ENCODE assay signal across 16 cellular contexts in the genomic region with DNA sequence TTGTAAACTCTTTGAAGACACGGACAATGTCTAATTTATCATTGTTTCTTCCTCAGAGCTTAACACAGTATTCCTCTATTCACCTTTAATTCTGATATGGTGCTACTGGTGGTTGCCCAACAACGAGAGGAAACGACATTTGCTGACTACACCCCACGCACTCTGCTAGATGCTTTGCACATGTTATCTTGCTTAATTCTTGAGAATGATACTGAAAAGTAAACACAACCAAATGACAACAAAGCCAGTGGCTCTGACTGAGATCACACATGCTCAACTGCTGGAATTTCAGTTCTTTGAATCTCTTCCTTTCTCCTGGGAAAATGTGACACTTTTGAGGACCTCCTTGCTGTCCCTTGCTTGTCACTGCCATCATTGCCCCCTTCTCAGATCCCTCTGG. TPM values are rescaled to one million over a fixed set of nuclear protein-coding genes. Genes with fewer than 3 reads are reported as not detected.
DNase-seq lines count a peak whose midpoint lies in the region; ATAC-seq and TF ChIP-seq lines count a peak whose summit lies in the region.
"Had no signal": no experiment of that assay in that cellular context is flagged by ENCODE, and none has a peak within 500 bp of the region (broad histone marks: within the 10 kb centered on the region; RNA-seq: fewer than 3 reads in every experiment).

No MANE protein-coding gene starts in this region.

- H4K91ac ChIP-seq in IMR-90 (ENCODE audit: insufficient read depth, low read depth, low read length): no peak overlapping the region

- dilution Hi-C loops in IMR-90 (cut with HindIII; ENCODE audit: low sequenced_read_pairs, unreplicated experiment): no loop called here

- no peak overlapping the region for H3K56ac ChIP-seq in IMR-90 (ENCODE audit: extremely low read depth, insufficient read depth, low read length)

- in situ Hi-C loops in IMR-90 (cut with MboI; ENCODE audit: low sequenced_read_pairs): no loop called here

- no peak for TF ChIP-seq CTCF in IMR-90 (conservative IDR thresholded peaks at IDR 0.05; ENCODE audit: low read depth, low read length)
- no peak for TF ChIP-seq CTCF in fibroblast of mammary gland (conservative IDR thresholded peaks at IDR 0.05; ENCODE audit: control insufficient read depth, insufficient read depth, low read depth, low read length)
- TF ChIP-seq CTCF in MM.1S (IDR thresholded peaks at IDR 0.05; ENCODE audit: low read length): no peak

- H3K9ac ChIP-seq in IMR-90 (ENCODE audit: low read depth, low read length): peak overlapping the region; percentile 28; the same call in 1 of the 2 replicates
- H3K9ac ChIP-seq in mucosa of stomach (ENCODE audit: low read length): peak overlapping the region; percentile 1
- no peak overlapping the region for H3K9ac ChIP-seq in MM.1S (ENCODE audit: low read length)

- no peaks in the 10 kb centered on the region for H3K9me2 ChIP-seq in MM.1S (replicated peaks; ENCODE audit: insufficient read depth, low read length)

- H4K5ac ChIP-seq in IMR-90 (ENCODE audit: low read depth, low read length): no peak overlapping the region; the same call in 1 of the 2 replicates

- peak overlapping the region in 1 of 2 experiments; percentile 47; a peak in 1 of 4 replicates for H4K8ac ChIP-seq in IMR-90 (ENCODE audit: low read depth in 2 of 2, low read length in 2 of 2)

- peak overlapping the region; percentile 22; the same call in 1 of the 3 replicates for H2BK15ac ChIP-seq in IMR-90 (ENCODE audit: low read depth, low read length)

- intact Hi-C loops in IMR-90 (cut with micrococcal nuclease): loop anchor here (1.0 kb wide), 1 partner anchor 194 kb away; no protein-coding TSS in a partner anchor
- intact Hi-C loops in activated T-helper 2 cell treated with anti-CD3 and anti-CD28 coated beads, Interferon-gamma antibody, Interleukin-2, Interleukin-4, amounts not matched to agents 10 μg/mL and 5 μg/mL and 100 μg/mL, durations not matched to agents 14 hours and 24 hours and 36 hours (cut with micrococcal nuclease): no loop called here

- H2BK20ac ChIP-seq in IMR-90 (ENCODE audit: low read depth, low read length): no peak overlapping the region

- H4K20me1 ChIP-seq in IMR-90 (ENCODE audit: insufficient read depth, low read length): peaks cover 42% of the 10 kb centered on the region
- no peaks in the 10 kb centered on the region for H4K20me1 ChIP-seq in MM.1S (ENCODE audit: insufficient read depth, low read length)

- BruUV-seq in IMR-90 (replicated peaks; lab: Mats Ljungman, UMichigan): no TSS peak

- H2AFZ ChIP-seq in IMR-90 (replicated peaks; ENCODE audit: low read length, poor library complexity) (peak overlapping the region; percentile 1), MM.1S (ENCODE audit: low read length) (no peak overlapping the region)

- no peak for TF ChIP-seq RAD21 in IMR-90 (IDR thresholded peaks at IDR 0.05; ENCODE audit: low read length)

- peak overlapping the region; percentile 84 for H3K14ac ChIP-seq in IMR-90 (replicated peaks; ENCODE audit: low read depth, low read length)

- DNase-seq in AG08396 (ENCODE audit: low spot score): peak; percentile 32
- peak; percentile 86 for DNase-seq in IMR-90
- DNase-seq in fibroblast of mammary gland (ENCODE audit: low read depth): peak; percentile 62
- no peak for DNase-seq in activated T-helper 2 cell treated with anti-CD3 and anti-CD28 coated beads, Interferon-gamma antibody, Interleukin-2, Interleukin-4, amounts not matched to agents 10 μg/mL and 5 μg/mL and 100 μg/mL, durations not matched to agents 14 hours and 24 hours and 36 hours (ENCODE audit: low spot score)
- no peak for DNase-seq in MM.1S
- DNase-seq in immature natural killer cell: no peak
- DNase-seq: activated CD4-positive, alpha-beta memory T cell treated with anti-CD3 and anti-CD28 coated beads, Interleukin-2, amount 10 ng/mL, durations not matched to agents 7 days and 5 days; activated T-cell treated with anti-CD3 and anti-CD28 coated beads, Interleukin-2, amount 50 U/mL, for 4 hours; naive B cell; NCI-H1930; stimulated activated naive CD8-positive, alpha-beta T cell treated with anti-CD3 and anti-CD28 coated beads, Interleukin-15, amount 100 ng/mL, for 72 hours had no signal

- no peak overlapping the region for H3K4me3 ChIP-seq in IMR-90 (ENCODE audit: insufficient read depth, low read depth, low read length)
- H3K4me3 ChIP-seq in fibroblast of mammary gland (ENCODE audit: control insufficient read depth, low read depth, low read length): no peak overlapping the region
- no peak overlapping the region for H3K4me3 ChIP-seq in mucosa of stomach (ENCODE audit: low read length)
- H3K4me3 ChIP-seq in MM.1S (ENCODE audit: low read length): no peak overlapping the region

- H3K36me3 ChIP-seq in IMR-90 (ENCODE audit: control insufficient read depth, insufficient read depth, low read length) (peaks cover 2% of the 10 kb centered on the region; the same call in 1 of the 2 replicates), mucosa of stomach (ENCODE audit: control insufficient read depth, insufficient read depth, low read length) (no peaks in the 10 kb centered on the region), MM.1S (replicated peaks; ENCODE audit: insufficient read depth, low read length) (no peaks in the 10 kb centered on the region)

- peak overlapping the region; percentile 74; the same call in 1 of the 2 replicates for H2BK120ac ChIP-seq in IMR-90 (ENCODE audit: low read depth, low read length)

- no peaks in the 10 kb centered on the region for H3K4me1 Mint-ChIP-seq in activated T-helper 2 cell treated with anti-CD3 and anti-CD28 coated beads, Interferon-gamma antibody, Interleukin-2, Interleukin-4, amounts not matched to agents 10 μg/mL and 5 μg/mL and 100 μg/mL, durations not matched to agents 14 hours and 24 hours and 36 hours (ENCODE audit: low read depth)
- H3K4me1 Mint-ChIP-seq in immature natural killer cell: no peaks in the 10 kb centered on the region
- H3K4me1 Mint-ChIP-seq: activated CD4-positive, alpha-beta memory T cell treated with anti-CD3 and anti-CD28 coated beads, Interleukin-2, amount 10 ng/mL, durations not matched to agents 7 days and 5 days; naive B cell; stimulated activated naive CD8-positive, alpha-beta T cell treated with anti-CD3 and anti-CD28 coated beads, Interleukin-15, amount 100 ng/mL, for 72 hours had no signal

- peak overlapping the region; percentile 83 for H3K4ac ChIP-seq in IMR-90 (ENCODE audit: low read depth, low read length)

- 60% methylated on average over 1 of the region's 4 CpGs; no CpG with 5 or more reads in 1 of the 2 experiments for WGBS in IMR-90 (ENCODE audit: extremely low coverage in 2 of 2, insufficient read length in 1 of 2), 2 experiments

- H3F3A ChIP-seq in MM.1S (ENCODE audit: insufficient read depth, low read length): no peaks in the 10 kb centered on the region

- no peak overlapping the region; the same call in 1 of the 2 replicates for H3K18ac ChIP-seq in IMR-90 (ENCODE audit: low read depth, low read length)

- H2AK9ac ChIP-seq in IMR-90 (replicated peaks; ENCODE audit: low read depth, low read length, poor library complexity): peak overlapping the region; percentile 6

- H2AK5ac ChIP-seq in IMR-90 (ENCODE audit: low read depth, low read length): peak overlapping the region; percentile 59; the same call in 1 of the 2 replicates

- H2BK5ac ChIP-seq in IMR-90 (ENCODE audit: low read depth, low read length, poor library complexity, severe bottlenecking): peak overlapping the region; percentile 42

- ATAC-seq in IMR-90 (ENCODE audit: low read depth): peak; percentile 86
- no peak for ATAC-seq in GM19467 (IDR thresholded peaks at IDR 0.05; ENCODE audit: unreplicated experiment)
- ATAC-seq: activated T-cell treated with anti-CD3 and anti-CD28 coated beads, Interleukin-2, amount 50 U/mL, for 4 hours; stimulated activated naive CD8-positive, alpha-beta T cell treated with anti-CD3 and anti-CD28 coated beads, Interleukin-15, amount 100 ng/mL, for 72 hours had no signal

- H3K23ac ChIP-seq in IMR-90 (ENCODE audit: low read depth, low read length): peak overlapping the region; percentile 39; the same call in 1 of the 2 replicates

- H3K79me1 ChIP-seq in IMR-90 (ENCODE audit: low read depth in 1 of 2, low read length in 2 of 2): peaks cover 28 to 73% of the 10 kb centered on the region in 2 experiments

- CTCF ChIA-PET in IMR-90 (lab: Yijun Ruan, JAX): interaction anchor here (0.5 to 0.8 kb wide), 3 partner anchors 8 to 161 kb away, joined by 3 read pairs; no protein-coding TSS in a partner anchor

- no peak overlapping the region for H3K4me3 Mint-ChIP-seq in activated T-helper 2 cell treated with anti-CD3 and anti-CD28 coated beads, Interferon-gamma antibody, Interleukin-2, Interleukin-4, amounts not matched to agents 10 μg/mL and 5 μg/mL and 100 μg/mL, durations not matched to agents 14 hours and 24 hours and 36 hours (ENCODE audit: low read depth)
- no peak overlapping the region for H3K4me3 Mint-ChIP-seq in immature natural killer cell
- H3K4me3 Mint-ChIP-seq: activated CD4-positive, alpha-beta memory T cell treated with anti-CD3 and anti-CD28 coated beads, Interleukin-2, amount 10 ng/mL, durations not matched to agents 7 days and 5 days; activated naive CD8-positive, alpha-beta T cell; activated T-cell treated with anti-CD3 and anti-CD28 coated beads, Interleukin-2, amount 50 U/mL, for 4 hours; naive B cell; stimulated activated naive CD8-positive, alpha-beta T cell treated with anti-CD3 and anti-CD28 coated beads, Interleukin-15, amount 100 ng/mL, for 72 hours; T-helper 1 cell treated with Interleukin-12 subunit alpha and Interleukin-12 subunit beta and Interleukin-4 antibody, amounts not matched to agents 30 μg/mL and 1 μg/mL, for 36 hours; WTC11 had no signal

- H3K27me3 ChIP-seq in IMR-90 (ENCODE audit: control insufficient read depth, insufficient read depth, low read length) (no peaks in the 10 kb centered on the region), mucosa of stomach (ENCODE audit: control insufficient read depth, insufficient read depth, low read length) (no peaks in the 10 kb centered on the region), MM.1S (replicated peaks; ENCODE audit: insufficient read depth, low read length) (no peaks in the 10 kb centered on the region)

- no peaks in the 10 kb centered on the region for H3K9me3 Mint-ChIP-seq in activated T-helper 2 cell treated with anti-CD3 and anti-CD28 coated beads, Interferon-gamma antibody, Interleukin-2, Interleukin-4, amounts not matched to agents 10 μg/mL and 5 μg/mL and 100 μg/mL, durations not matched to agents 14 hours and 24 hours and 36 hours
- peaks cover 0 to 13% (median 4%) of the 10 kb centered on the region in 6 donors for H3K9me3 Mint-ChIP-seq in immature natural killer cell
- H3K9me3 Mint-ChIP-seq: activated CD4-positive, alpha-beta memory T cell treated with anti-CD3 and anti-CD28 coated beads, Interleukin-2, amount 10 ng/mL, durations not matched to agents 7 days and 5 days; stimulated activated naive CD8-positive, alpha-beta T cell treated with anti-CD3 and anti-CD28 coated beads, Interleukin-15, amount 100 ng/mL, for 72 hours; T-helper 1 cell treated with Interleukin-12 subunit alpha and Interleukin-12 subunit beta and Interleukin-4 antibody, amounts not matched to agents 30 μg/mL and 1 μg/mL, for 36 hours had no signal

- H3K4me2 ChIP-seq in IMR-90 (ENCODE audit: low read depth, low read length) (peak overlapping the region; percentile 51), MM.1S (ENCODE audit: low read depth, low read length) (no peak overlapping the region)

- POLR2A ChIA-PET in IMR-90 (lab: Charles Lee; ENCODE audit: unreplicated experiment): interaction anchor here (0.6 kb wide), 1 partner anchor 176 kb away, joined by 7 read pairs; no protein-coding TSS in a partner anchor

- H3K9me3 ChIP-seq in IMR-90 (ENCODE audit: control insufficient read depth, insufficient read depth, low read length) (0 out of 2 replicates have a peak, but pooled peaks cover 2% of the 10 kb centered on the region), mucosa of stomach (ENCODE audit: control insufficient read depth, low read length) (no peaks in the 10 kb centered on the region), MM.1S (replicated peaks; ENCODE audit: insufficient read depth, low read length) (no peaks in the 10 kb centered on the region)

- peaks cover 8% of the 10 kb centered on the region for H3K27me3 Mint-ChIP-seq in activated T-helper 2 cell treated with anti-CD3 and anti-CD28 coated beads, Interferon-gamma antibody, Interleukin-2, Interleukin-4, amounts not matched to agents 10 μg/mL and 5 μg/mL and 100 μg/mL, durations not matched to agents 14 hours and 24 hours and 36 hours (ENCODE audit: low read depth)
- peaks cover 0 to 7% (median 0%) of the 10 kb centered on the region in 3 donors for H3K27me3 Mint-ChIP-seq in immature natural killer cell (ENCODE audit: low read depth in 3 of 3)

- H3K9me1 ChIP-seq in IMR-90 (ENCODE audit: insufficient read depth, low read length): peaks cover 18% of the 10 kb centered on the region

- no peak for TF ChIP-seq POLR2A in IMR-90 (IDR thresholded peaks at IDR 0.05; ENCODE audit: low read depth, low read length)

- H3K79me2 ChIP-seq in MM.1S (ENCODE audit: low read length): no peaks in the 10 kb centered on the region

- H3K4me1 ChIP-seq in IMR-90 (ENCODE audit: control insufficient read depth, insufficient read depth, low read length) (peaks cover 7% of the 10 kb centered on the region), mucosa of stomach (ENCODE audit: control insufficient read depth, insufficient read depth, low read length) (peaks cover 8% of the 10 kb centered on the region), MM.1S (ENCODE audit: low read length) (no peaks in the 10 kb centered on the region)

- H3K36me3 Mint-ChIP-seq in activated T-helper 2 cell treated with anti-CD3 and anti-CD28 coated beads, Interferon-gamma antibody, Interleukin-2, Interleukin-4, amounts not matched to agents 10 μg/mL and 5 μg/mL and 100 μg/mL, durations not matched to agents 14 hours and 24 hours and 36 hours (ENCODE audit: low read depth): no peaks in the 10 kb centered on the region
- H3K36me3 Mint-ChIP-seq in immature natural killer cell: no peaks in the 10 kb centered on the region
- H3K36me3 Mint-ChIP-seq: activated naive CD8-positive, alpha-beta T cell had no signal

- H3K27ac ChIP-seq in IMR-90 (ENCODE audit: insufficient read depth, low read length) (peak overlapping the region; percentile 40), MM.1S (ENCODE audit: low read length) (no peak overlapping the region)

- H3K27ac Mint-ChIP-seq in activated T-helper 2 cell treated with anti-CD3 and anti-CD28 coated beads, Interferon-gamma antibody, Interleukin-2, Interleukin-4, amounts not matched to agents 10 μg/mL and 5 μg/mL and 100 μg/mL, durations not matched to agents 14 hours and 24 hours and 36 hours: no peak overlapping the region
- no peak overlapping the region for H3K27ac Mint-ChIP-seq in immature natural killer cell
- H3K27ac Mint-ChIP-seq: activated CD4-positive, alpha-beta memory T cell treated with anti-CD3 and anti-CD28 coated beads, Interleukin-2, amount 10 ng/mL, durations not matched to agents 7 days and 5 days; activated naive CD8-positive, alpha-beta T cell; naive B cell; stimulated activated naive CD8-positive, alpha-beta T cell treated with anti-CD3 and anti-CD28 coated beads, Interleukin-15, amount 100 ng/mL, for 72 hours; T-helper 1 cell treated with Interleukin-12 subunit alpha and Interleukin-12 subunit beta and Interleukin-4 antibody, amounts not matched to agents 30 μg/mL and 1 μg/mL, for 36 hours had no signal

RNA-seq across cellular contexts. Expression of gene DDAH1, which starts 37.2 kb away (rescaled TPM):
- 94.5 and 108 TPM in 2 replicates for total RNA-seq in IMR-90 (2012; rRNA removed)
- polyA plus RNA-seq in IMR-90 (2012; rRNA removed) (78.0 and 89.0 TPM in 2 replicates), immature natural killer cell (not detected)
- 18.8 and 40.9 TPM in 2 replicates for polyA plus RNA-seq in IMR-90 (2012; cell fraction: cytosol; rRNA removed)
- polyA plus RNA-seq in IMR-90 (2012; cell fraction: nucleus; rRNA removed; ENCODE audit: low replicate concordance): 9.2 and 40.9 TPM in 2 replicates
- total RNA-seq in activated T-helper 2 cell treated with anti-CD3 and anti-CD28 coated beads, Interferon-gamma antibody, Interleukin-2, Interleukin-4, amounts not matched to agents 10 μg/mL and 5 μg/mL and 100 μg/mL, durations not matched to agents 14 hours and 24 hours and 36 hours: 0.07 TPM in 1 of 2 replicates, not detected in the other
- total RNA-seq: activated CD4-positive, alpha-beta memory T cell treated with anti-CD3 and anti-CD28 coated beads, Interleukin-2, amount 10 ng/mL, durations not matched to agents 7 days and 5 days had no signal

Comparison
In these comparisons a context has a peak if more than half of its experiments do, and no peak if none do; other contexts are left out.
1. DNase-seq: peak in AG08396 (single experiment), IMR-90 (single experiment) and fibroblast of mammary gland (single experiment); none in activated T-helper 2 cell treated with anti-CD3 and anti-CD28 coated beads, Interferon-gamma antibody, Interleukin-2, Interleukin-4, amounts not matched to agents 10 μg/mL and 5 μg/mL and 100 μg/mL, durations not matched to agents 14 hours and 24 hours and 36 hours (single experiment), MM.1S (single experiment) and immature natural killer cell (0 of 3).
2. RNA of gene DDAH1, which starts 37.2 kb away (total RNA-seq): 94.5 to 108 TPM in IMR-90; 0.07 TPM in activated T-helper 2 cell treated with anti-CD3 and anti-CD28 coated beads, Interferon-gamma antibody, Interleukin-2, Interleukin-4, amounts not matched to agents 10 μg/mL and 5 μg/mL and 100 μg/mL, durations not matched to agents 14 hours and 24 hours and 36 hours; every median in the first group is over 10 times any median in the second.